In the genomic region with DNA sequence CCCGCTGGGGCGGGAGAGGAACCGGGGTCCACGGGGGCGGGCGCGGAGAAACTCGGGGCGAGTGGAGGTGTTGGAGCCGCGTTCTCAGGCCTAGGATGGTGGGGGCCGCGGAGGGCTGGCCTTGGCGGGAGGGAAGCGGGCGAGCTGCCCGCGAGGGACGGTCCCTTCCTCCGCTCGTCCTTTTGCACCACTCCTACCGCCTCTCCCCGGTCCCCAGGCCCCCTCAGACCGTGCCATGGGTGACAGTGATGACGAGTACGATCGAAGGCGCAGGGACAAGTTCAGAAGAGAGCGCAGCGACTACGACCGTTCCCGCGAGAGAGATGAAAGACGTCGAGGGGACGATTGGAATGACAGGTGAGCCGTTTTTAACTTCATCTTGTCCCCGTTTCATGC, we compare ENCODE assay signal across 8 cellular contexts. TPM values are rescaled to one million over a fixed set of nuclear protein-coding genes. Genes with fewer than 3 reads are reported as not detected.
DNase-seq lines count a peak whose midpoint lies in the region; ATAC-seq, FAIRE-seq and TF ChIP-seq lines count a peak whose summit lies in the region.

No MANE protein-coding gene starts in this region.

- peaks cover 16 to 40% of the 10 kb centered on the region in 2 experiments for H3K36me3 ChIP-seq in SK-N-SH (replicated peaks in 1 of 2; ENCODE audit: control insufficient read depth in 1 of 2, insufficient read depth in 2 of 2, low read length in 1 of 2)
- peaks cover 22 to 57% (median 33%) of the 10 kb centered on the region in 4 experiments for H3K36me3 ChIP-seq in H1 (ENCODE audit: control insufficient read depth in 2 of 4, insufficient read depth in 4 of 4, low read length in 3 of 4)
- peaks cover 52% of the 10 kb centered on the region for H3K36me3 ChIP-seq in muscle layer of colon (ENCODE audit: insufficient read depth, low read length)

- H3F3A ChIP-seq in SK-N-SH (replicated peaks; ENCODE audit: insufficient read depth): peaks cover 21% of the 10 kb centered on the region

- H3K79me2 ChIP-seq in SK-N-SH (ENCODE audit: insufficient read depth) (peaks cover 54% of the 10 kb centered on the region), H1 (ENCODE audit: control insufficient read depth in 1 of 2, insufficient read depth in 2 of 2, low read length in 2 of 2) (peaks cover 31 to 52% of the 10 kb centered on the region in 2 experiments)

- H3K9me2 ChIP-seq in SK-N-SH: no peaks in the 10 kb centered on the region

- no peak for FAIRE-seq in H1 (lab: Jason Lieb, UNC)

- H3K9me3 ChIP-seq in SK-N-SH (no peaks in the 10 kb centered on the region), H1 (ENCODE audit: insufficient read depth in 2 of 2, low read depth in 1 of 2, low read length in 1 of 2) (no peaks in the 10 kb centered on the region), muscle layer of colon (ENCODE audit: low read length) (no peaks in the 10 kb centered on the region)

- peak overlapping the region; percentile 92 for H2AFZ ChIP-seq in SK-N-SH (ENCODE audit: low read depth)
- H2AFZ ChIP-seq in H1 (ENCODE audit: low read length): no peak overlapping the region

- peak overlapping the region; percentile 96 for H4K8ac ChIP-seq in H1 (ENCODE audit: extremely low read depth, insufficient read depth, low read length)

- peak overlapping the region; percentile 89 for H3K4ac ChIP-seq in H1 (replicated peaks; ENCODE audit: insufficient read length, low read depth, low read length)

- peak overlapping the region; percentile 52 for H4K91ac ChIP-seq in H1 (replicated peaks; ENCODE audit: insufficient read length, low read length)

- TF ChIP-seq EP300 in SK-N-SH (IDR thresholded peaks at IDR 0.05; ENCODE audit: borderline replicate concordance in 1 of 2, low read depth in 1 of 2, low read length in 1 of 2) (no peak), H1 (IDR thresholded peaks at IDR 0.05; ENCODE audit: borderline replicate concordance in 1 of 2, low read depth in 2 of 2, low read length in 2 of 2) (no peak)

- H3K27ac ChIP-seq in SK-N-SH (ENCODE audit: low read depth in 2 of 2, low read length in 1 of 2): peak overlapping the region; percentile 88 to 92
- peak overlapping the region; percentile 93 for H3K27ac ChIP-seq in H1 (ENCODE audit: low read depth, low read length)
- H3K27ac ChIP-seq in muscle layer of colon (ENCODE audit: low read depth, low read length): peak overlapping the region; percentile 99

- peak; percentile 59 for DNase-seq in stimulated activated CD4-positive, alpha-beta T cell treated with anti-CD3 and anti-CD28 coated beads, Interleukin-15, amount 100 ng/mL, for 24 hours
- no peak for DNase-seq in stimulated activated CD4-positive, alpha-beta T cell treated with anti-CD3 and anti-CD28 coated beads, Interleukin-4, amount 100 ng/mL, for 4 hours
- DNase-seq in SK-N-SH: peak; percentile 81
- no peak for DNase-seq in H1 (ENCODE audit: low read depth in 1 of 2, low spot score in 2 of 2)
- DNase-seq in cerebellar cortex (ENCODE audit: low spot score): no peak
- DNase-seq in mucosa of gallbladder (ENCODE audit: low spot score): no peak

- 1% methylated on average over 30 of the region's 39 CpGs for WGBS in SK-N-SH (ENCODE audit: low lambda C conversion rate)
- 1% methylated on average over 15 of the region's 39 CpGs; no CpG with 5 or more reads in 1 of the 2 experiments for WGBS in H1 (ENCODE audit: extremely low coverage in 1 of 2, insufficient coverage in 1 of 2, insufficient read length in 1 of 2, insufficient replicate concordance in 2 of 2, low coverage in 1 of 2, low lambda C conversion rate in 2 of 2, missing lambda C conversion rate in 1 of 2), 2 experiments

- no peak overlapping the region for H2BK120ac ChIP-seq in H1 (replicated peaks; ENCODE audit: low read depth, low read length)

- H3K27me3 ChIP-seq in SK-N-SH (ENCODE audit: insufficient read depth): no peaks in the 10 kb centered on the region
- no peaks in the 10 kb centered on the region for H3K27me3 ChIP-seq in H1 (replicated peaks in 1 of 4; ENCODE audit: control insufficient read depth in 3 of 4, extremely low read depth in 1 of 4, insufficient read depth in 3 of 4, low read length in 3 of 4)
- H3K27me3 ChIP-seq in muscle layer of colon (ENCODE audit: control insufficient read depth in 1 of 2, insufficient read depth in 2 of 2, low read length in 2 of 2): no peaks in the 10 kb centered on the region

- no peak overlapping the region for H2AK5ac ChIP-seq in H1 (ENCODE audit: low read depth, low read length)

- H3K9ac ChIP-seq in SK-N-SH: peak overlapping the region; percentile 89
- H3K9ac ChIP-seq in H1 (replicated peaks in 1 of 4; ENCODE audit: extremely low read depth in 1 of 4, low read depth in 3 of 4, low read length in 3 of 4): peak overlapping the region; percentile 77 to 95 (median 86)
- peak overlapping the region; percentile 90 for H3K9ac ChIP-seq in muscle layer of colon (ENCODE audit: low read length)

- H3K23ac ChIP-seq in H1 (ENCODE audit: insufficient read length): no peak overlapping the region

- H3K4me2 ChIP-seq in SK-N-SH (peak overlapping the region; percentile 90), H1 (ENCODE audit: insufficient read depth in 1 of 2, low read depth in 2 of 2, low read length in 2 of 2) (peak overlapping the region; percentile 67 to 82)

- H2BK20ac ChIP-seq in H1 (ENCODE audit: low read length): no peak overlapping the region

- TF ChIP-seq POLR2A in H1 (IDR thresholded peaks at IDR 0.05; ENCODE audit: control extremely low read depth in 1 of 2, low read depth in 2 of 2, low read length in 2 of 2): no peak

- CTCF ChIA-PET in SK-N-SH (lab: Yijun Ruan, JAX): interaction anchor here (0.7 to 5.5 kb wide), 9 partner anchors 12 to 307 kb away, joined by 3 to 37 read pairs (median 5); a partner anchor contains a TSS
- CTCF ChIA-PET in H1 (lab: Charles Lee; ENCODE audit: partially characterized antibody): interaction anchor here (0.6 to 2.7 kb wide), 6 partner anchors 10 to 239 kb away, joined by 3 to 8 read pairs (median 3); a partner anchor contains a TSS

- ATAC-seq in HG02981 (IDR thresholded peaks at IDR 0.05; ENCODE audit: unreplicated experiment): peak; percentile 17

- no peak for TF ChIP-seq CTCF in SK-N-SH (IDR thresholded peaks at IDR 0.05)
- no peak for TF ChIP-seq CTCF in H1 (IDR thresholded peaks at IDR 0.05; ENCODE audit: control extremely low read depth in 1 of 3, insufficient read depth in 1 of 3, low read depth in 1 of 3, low read length in 3 of 3)

- no peak overlapping the region for H2BK12ac ChIP-seq in H1 (ENCODE audit: low read depth, low read length)

- TF ChIP-seq RAD21 in SK-N-SH (IDR thresholded peaks at IDR 0.05; ENCODE audit: low read length) (no peak), H1 (IDR thresholded peaks at IDR 0.05 in 1 of 2, conservative IDR thresholded peaks at IDR 0.05 in 1 of 2; ENCODE audit: low read depth in 2 of 2, low read length in 2 of 2) (no peak)

- no peak overlapping the region; the same call in 1 of the 2 replicates for H2BK15ac ChIP-seq in H1 (ENCODE audit: low read length)

- H4K20me1 ChIP-seq in SK-N-SH (ENCODE audit: insufficient read depth) (peaks cover 47% of the 10 kb centered on the region), H1 (replicated peaks in 1 of 2; ENCODE audit: control insufficient read depth in 1 of 2, insufficient read depth in 2 of 2, low read length in 2 of 2) (peaks cover 12 to 13% of the 10 kb centered on the region in 2 experiments)

- peak overlapping the region; percentile 19 for H3K56ac ChIP-seq in H1 (replicated peaks; ENCODE audit: insufficient read length, low read depth, low read length)

- no peak overlapping the region for H3K14ac ChIP-seq in H1 (ENCODE audit: insufficient read length)

- H3K4me1 ChIP-seq in SK-N-SH (ENCODE audit: control insufficient read depth in 1 of 2, insufficient read depth in 2 of 2, low read depth in 1 of 2, low read length in 1 of 2): peaks cover 13 to 23% of the 10 kb centered on the region in 2 experiments; a peak in 3 of 4 replicates
- H3K4me1 ChIP-seq in H1 (replicated peaks in 1 of 4; ENCODE audit: control insufficient read depth in 3 of 4, insufficient read depth in 4 of 4, low read length in 3 of 4): peaks cover 0 to 9% (median 1%) of the 10 kb centered on the region in 4 experiments; a peak in 3 of 7 replicates
- H3K4me1 ChIP-seq in muscle layer of colon (ENCODE audit: insufficient read depth, low read length): peaks cover 27% of the 10 kb centered on the region

- POLR2A ChIA-PET in SK-N-SH (lab: Yijun Ruan, JAX) (interaction anchor here (0.5 to 5.8 kb wide), 20 partner anchors 10 to 343 kb away, joined by 3 to 126 read pairs (median 4); a partner anchor contains a TSS), H1 (lab: Charles Lee; ENCODE audit: partially characterized antibody) (interaction anchor here (0.7 to 15.1 kb wide), 48 partner anchors 8 to 263 kb away, joined by 3 to 313 read pairs (median 4); a partner anchor contains a TSS)

- H3K4me3 ChIP-seq in SK-N-SH (ENCODE audit: low read depth in 2 of 2, low read length in 1 of 2) (peak overlapping the region; percentile 65 to 93), H1 (ENCODE audit: extremely low read depth in 1 of 4, insufficient read depth in 2 of 4, low read depth in 3 of 4, low read length in 4 of 4) (peak overlapping the region; percentile 81 to 93 (median 91)), muscle layer of colon (ENCODE audit: low read depth in 1 of 2, low read length in 2 of 2) (peak overlapping the region; percentile 79 to 100)

- peak overlapping the region; percentile 95 for H2BK5ac ChIP-seq in H1 (ENCODE audit: low read depth, low read length)

- H3K18ac ChIP-seq in H1 (ENCODE audit: extremely low read depth, low read length): peak overlapping the region; percentile 93; the same call in 1 of the 2 replicates

- H3K79me1 ChIP-seq in H1 (ENCODE audit: low read depth, low read length): peaks cover 8% of the 10 kb centered on the region

- peaks cover 8% of the 10 kb centered on the region for H3K23me2 ChIP-seq in H1 (ENCODE audit: low read depth, low read length)

- H4K5ac ChIP-seq in H1 (ENCODE audit: insufficient read length, low read depth, low read length): peak overlapping the region; percentile 96

RNA-seq across cellular contexts. Expression of a gene that starts 0.5 kb away (rescaled TPM):
- polyA plus RNA-seq in SK-N-SH (2012; rRNA removed): 76.5 and 92.7 TPM in 2 replicates
- 35.5 and 44.4 TPM in 2 replicates for polyA plus RNA-seq in SK-N-SH (2012; cell fraction: cytosol; rRNA removed)
- 460 and 556 TPM in 2 replicates for polyA plus RNA-seq in SK-N-SH (2012; cell fraction: nucleus; rRNA removed)
- total RNA-seq in H1 (2021; fragmentation: NEBNext Ultra II Directional; extraction: Animal tissue kit (Norgen Biotek cat#: 25700)): 237 and 239 TPM in 2 replicates
- 66.7 and 103 TPM in 2 replicates for polyA plus RNA-seq in H1 (2011; rRNA removed)
- polyA plus RNA-seq in H1 (2011; cell fraction: cytosol; rRNA removed): 78.5 TPM
- 456 TPM for polyA plus RNA-seq in H1 (2011; cell fraction: nucleus; rRNA removed)
- polyA plus RNA-seq in H1 (2012, experiment 1 of 2): 212 to 245 TPM (median 235 TPM) in 4 replicates
- polyA plus RNA-seq in H1 (2012, experiment 2 of 2): 131 TPM
- 167 TPM for polyA plus RNA-seq in H1 (2013, experiment 1 of 2)
- 144 TPM for polyA plus RNA-seq in H1 (2013, experiment 2 of 2)
- polyA minus RNA-seq in H1 (2011; rRNA and poly(A)+ RNA removed): 44.1 and 59.4 TPM in 2 replicates
- 112 TPM for polyA minus RNA-seq in H1 (2011; cell fraction: cytosol; rRNA and poly(A)+ RNA removed)
- polyA minus RNA-seq in H1 (2011; cell fraction: nucleus; rRNA and poly(A)+ RNA removed): 143 TPM
- total RNA-seq in mucosa of gallbladder: 150 TPM

RNA-seq across cellular contexts. Expression of a gene that starts 8.2 kb away (rescaled TPM):
- polyA plus RNA-seq in SK-N-SH (2012; rRNA removed): 6.4 and 6.5 TPM in 2 replicates
- 3.4 and 6.2 TPM in 2 replicates for polyA plus RNA-seq in SK-N-SH (2012; cell fraction: cytosol; rRNA removed)
- 19.7 and 20.9 TPM in 2 replicates for polyA plus RNA-seq in SK-N-SH (2012; cell fraction: nucleus; rRNA removed)
- 103 and 109 TPM in 2 replicates for total RNA-seq in H1 (2021; fragmentation: NEBNext Ultra II Directional; extraction: Animal tissue kit (Norgen Biotek cat#: 25700))
- 88.4 and 112 TPM in 2 replicates for polyA plus RNA-seq in H1 (2011; rRNA removed)
- polyA plus RNA-seq in H1 (2011; cell fraction: cytosol; rRNA removed): 112 TPM
- 145 TPM for polyA plus RNA-seq in H1 (2011; cell fraction: nucleus; rRNA removed)
- polyA plus RNA-seq in H1 (2012, experiment 1 of 2): 85.3 to 128 TPM (median 117 TPM) in 4 replicates
- 101 TPM for polyA plus RNA-seq in H1 (2012, experiment 2 of 2)
- polyA plus RNA-seq in H1 (2013, experiment 1 of 2): 56.2 TPM
- 51.7 TPM for polyA plus RNA-seq in H1 (2013, experiment 2 of 2)
- 34.4 and 35.9 TPM in 2 replicates for polyA minus RNA-seq in H1 (2011; rRNA and poly(A)+ RNA removed)
- 43.7 TPM for polyA minus RNA-seq in H1 (2011; cell fraction: cytosol; rRNA and poly(A)+ RNA removed)
- 36.9 TPM for polyA minus RNA-seq in H1 (2011; cell fraction: nucleus; rRNA and poly(A)+ RNA removed)
- total RNA-seq in mucosa of gallbladder: 91.0 TPM

RNA-seq across cellular contexts. Expression of a gene that starts 14.2 kb away (rescaled TPM):
- polyA plus RNA-seq in SK-N-SH (2012; rRNA removed): 4.5 and 5.6 TPM in 2 replicates
- polyA plus RNA-seq in SK-N-SH (2012; cell fraction: cytosol; rRNA removed): 2.4 and 3.4 TPM in 2 replicates
- 5.8 and 8.4 TPM in 2 replicates for polyA plus RNA-seq in SK-N-SH (2012; cell fraction: nucleus; rRNA removed)
- 4.3 and 4.8 TPM in 2 replicates for total RNA-seq in H1 (2021; fragmentation: NEBNext Ultra II Directional; extraction: Animal tissue kit (Norgen Biotek cat#: 25700))
- 1.6 and 2.1 TPM in 2 replicates for polyA plus RNA-seq in H1 (2011; rRNA removed)
- 2.0 TPM for polyA plus RNA-seq in H1 (2011; cell fraction: cytosol; rRNA removed)
- 3.2 TPM for polyA plus RNA-seq in H1 (2011; cell fraction: nucleus; rRNA removed)
- 1.9 to 3.0 TPM (median 2.0 TPM) in 4 replicates for polyA plus RNA-seq in H1 (2012, experiment 1 of 2)
- 1.5 TPM for polyA plus RNA-seq in H1 (2012, experiment 2 of 2)
- 1.6 TPM for polyA plus RNA-seq in H1 (2013, experiment 1 of 2)
- polyA plus RNA-seq in H1 (2013, experiment 2 of 2): 1.5 TPM
- 1.8 and 4.7 TPM in 2 replicates for polyA minus RNA-seq in H1 (2011; rRNA and poly(A)+ RNA removed)
- polyA minus RNA-seq in H1 (2011; cell fraction: cytosol; rRNA and poly(A)+ RNA removed): 7.5 TPM
- polyA minus RNA-seq in H1 (2011; cell fraction: nucleus; rRNA and poly(A)+ RNA removed): 16.2 TPM
- 3.3 TPM for total RNA-seq in mucosa of gallbladder

RNA-seq across cellular contexts. Expression of a gene that starts 20.3 kb away (rescaled TPM):
- polyA plus RNA-seq in SK-N-SH (2012; rRNA removed) (1.8 and 2.1 TPM in 2 replicates), H1 (2011; rRNA removed) (1.4 and 2.8 TPM in 2 replicates)
- polyA plus RNA-seq in SK-N-SH (2012; cell fraction: cytosol; rRNA removed): 0.51 and 0.93 TPM in 2 replicates
- polyA plus RNA-seq in SK-N-SH (2012; cell fraction: nucleus; rRNA removed): 8.7 and 13.0 TPM in 2 replicates
- total RNA-seq in H1 (2021; fragmentation: NEBNext Ultra II Directional; extraction: Animal tissue kit (Norgen Biotek cat#: 25700)): 4.3 and 4.8 TPM in 2 replicates
- 1.8 TPM for polyA plus RNA-seq in H1 (2011; cell fraction: cytosol; rRNA removed)
- 7.7 TPM for polyA plus RNA-seq in H1 (2011; cell fraction: nucleus; rRNA removed)
- 1.6 to 2.9 TPM (median 2.2 TPM) in 4 replicates for polyA plus RNA-seq in H1 (2012, experiment 1 of 2)
- polyA plus RNA-seq in H1 (2012, experiment 2 of 2): 1.2 TPM
- 6.7 TPM for polyA plus RNA-seq in H1 (2013, experiment 1 of 2)
- 6.3 TPM for polyA plus RNA-seq in H1 (2013, experiment 2 of 2)
- 0.44 and 0.95 TPM in 2 replicates for polyA minus RNA-seq in H1 (2011; rRNA and poly(A)+ RNA removed)
- 2.3 TPM for polyA minus RNA-seq in H1 (2011; cell fraction: cytosol; rRNA and poly(A)+ RNA removed)
- polyA minus RNA-seq in H1 (2011; cell fraction: nucleus; rRNA and poly(A)+ RNA removed): 2.3 TPM
- total RNA-seq in mucosa of gallbladder: 8.4 TPM

RNA-seq across cellular contexts. Expression of a gene that starts 22.8 kb away (rescaled TPM):
- 29.7 and 31.0 TPM in 2 replicates for polyA plus RNA-seq in SK-N-SH (2012; rRNA removed)
- 8.1 and 13.3 TPM in 2 replicates for polyA plus RNA-seq in SK-N-SH (2012; cell fraction: cytosol; rRNA removed)
- polyA plus RNA-seq in SK-N-SH (2012; cell fraction: nucleus; rRNA removed): 121 and 122 TPM in 2 replicates
- 40.1 and 40.7 TPM in 2 replicates for total RNA-seq in H1 (2021; fragmentation: NEBNext Ultra II Directional; extraction: Animal tissue kit (Norgen Biotek cat#: 25700))
- 31.4 and 54.0 TPM in 2 replicates for polyA plus RNA-seq in H1 (2011; rRNA removed)
- 28.5 TPM for polyA plus RNA-seq in H1 (2011; cell fraction: cytosol; rRNA removed)
- 74.3 TPM for polyA plus RNA-seq in H1 (2011; cell fraction: nucleus; rRNA removed)
- 25.4 to 35.3 TPM (median 33.8 TPM) in 4 replicates for polyA plus RNA-seq in H1 (2012, experiment 1 of 2)
- polyA plus RNA-seq in H1 (2012, experiment 2 of 2): 27.5 TPM
- polyA plus RNA-seq in H1 (2013, experiment 1 of 2): 33.2 TPM
- polyA plus RNA-seq in H1 (2013, experiment 2 of 2): 32.9 TPM
- polyA minus RNA-seq in H1 (2011; rRNA and poly(A)+ RNA removed): 13.1 and 22.4 TPM in 2 replicates
- polyA minus RNA-seq in H1 (2011; cell fraction: cytosol; rRNA and poly(A)+ RNA removed): 13.4 TPM
- polyA minus RNA-seq in H1 (2011; cell fraction: nucleus; rRNA and poly(A)+ RNA removed): 13.4 TPM
- 76.1 TPM for total RNA-seq in mucosa of gallbladder

Comparison
In these comparisons a context has a peak if more than half of its experiments do, and no peak if none do; other contexts are left out.
1. DNase-seq: peak in stimulated activated CD4-positive, alpha-beta T cell treated with anti-CD3 and anti-CD28 coated beads, Interleukin-15, amount 100 ng/mL, for 24 hours (single experiment) and SK-N-SH (single experiment); none in stimulated activated CD4-positive, alpha-beta T cell treated with anti-CD3 and anti-CD28 coated beads, Interleukin-4, amount 100 ng/mL, for 4 hours (0 of 2), H1 (0 of 2), cerebellar cortex (single experiment) and mucosa of gallbladder (single experiment).
2. Peak in every context shown above with its lines, with median percentiles within 50 percentile points of each other: H3K27ac ChIP-seq, H3K4me3 ChIP-seq and H3K9ac ChIP-seq.